ENCODE assay signal across 20 cellular contexts in the genomic region with DNA sequence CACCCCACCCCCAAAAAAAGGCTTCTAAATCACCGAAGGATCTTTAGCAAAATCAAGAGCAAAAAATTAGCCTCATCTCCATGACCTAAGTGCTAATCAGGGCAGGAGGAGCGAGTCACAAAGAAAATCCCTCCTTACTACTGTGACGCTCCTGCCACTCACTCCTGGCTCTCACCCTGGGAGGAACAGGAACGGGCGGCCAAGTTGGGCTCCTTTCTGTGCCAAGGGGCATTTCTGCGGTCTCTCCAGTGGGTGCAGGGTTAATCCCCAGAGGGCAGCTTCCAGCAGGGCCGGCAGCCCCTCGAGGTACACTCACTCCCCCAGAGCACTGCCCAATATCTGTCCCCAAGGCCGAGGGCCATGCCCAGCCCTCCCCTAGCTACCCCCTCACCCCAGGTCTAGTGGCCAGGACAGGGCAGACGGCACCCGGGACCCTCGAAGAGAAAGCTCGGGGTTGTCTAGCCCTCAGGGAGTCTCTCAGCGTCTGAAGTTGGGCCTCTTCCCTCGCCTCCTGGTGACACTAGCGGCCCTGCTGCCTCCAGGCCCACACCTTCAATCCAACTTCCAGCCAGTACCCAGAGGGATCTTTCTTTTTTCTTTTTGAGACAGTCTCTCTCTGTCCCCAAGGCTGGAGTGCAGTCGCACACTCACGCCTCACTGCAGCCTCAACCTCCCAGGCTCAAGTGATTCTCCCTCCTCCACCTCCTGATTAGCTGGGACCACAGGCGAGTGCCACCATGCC. TPM values are rescaled to one million over a fixed set of nuclear protein-coding genes. Genes with fewer than 3 reads are reported as not detected.
DNase-seq lines count a peak whose midpoint lies in the region; ATAC-seq, FAIRE-seq and TF ChIP-seq lines count a peak whose summit lies in the region.
"Had no signal": no experiment of that assay in that cellular context is flagged by ENCODE, and none has a peak within 500 bp of the region (broad histone marks: within the 10 kb centered on the region; RNA-seq: fewer than 3 reads in every experiment).

No MANE protein-coding gene starts in this region.

- no peak overlapping the region for H3K4me3 Mint-ChIP-seq in activated T-helper 2 cell treated with anti-CD3 and anti-CD28 coated beads, Interferon-gamma antibody, Interleukin-2, Interleukin-4, amounts not matched to agents 10 μg/mL and 5 μg/mL and 100 μg/mL, durations not matched to agents 14 hours and 24 hours and 36 hours (ENCODE audit: low read depth)
- H3K4me3 Mint-ChIP-seq: CD14-positive monocyte had no signal

- H3K4me1 ChIP-seq in PC-3 (ENCODE audit: insufficient read depth, low read length) (peaks cover 28% of the 10 kb centered on the region), small intestine (ENCODE audit: control insufficient read depth in 2 of 2, insufficient read depth in 1 of 2, low read depth in 1 of 2, low read length in 1 of 2) (no peaks in the 10 kb centered on the region)
- H3K4me1 ChIP-seq: Caco-2 had no signal

- no peak overlapping the region for H3K27ac Mint-ChIP-seq in activated T-helper 2 cell treated with anti-CD3 and anti-CD28 coated beads, Interferon-gamma antibody, Interleukin-2, Interleukin-4, amounts not matched to agents 10 μg/mL and 5 μg/mL and 100 μg/mL, durations not matched to agents 14 hours and 24 hours and 36 hours

- FAIRE-seq in small intestine (lab: Jason Lieb, UNC): no peak
- FAIRE-seq: RCC 7860 had no signal

- H3K4me3 ChIP-seq in PC-3 (ENCODE audit: low read length) (no peak overlapping the region), skeletal muscle cell (ENCODE audit: low read depth, low read length) (peak overlapping the region; percentile 33), small intestine (ENCODE audit: low read depth in 1 of 2, low read length in 2 of 2) (no peak overlapping the region)

- no peaks in the 10 kb centered on the region for H4K20me1 ChIP-seq in PC-3 (ENCODE audit: low read length)

- POLR2A ChIA-PET in PC-3 (lab: Charles Lee; ENCODE audit: unreplicated experiment): interaction anchor here (0.7 kb wide), 1 partner anchor 171 kb away, joined by 3 read pairs; no protein-coding TSS in a partner anchor

- no peaks in the 10 kb centered on the region for H3K36me3 ChIP-seq in PC-3 (ENCODE audit: low read depth, low read length)
- H3K36me3 ChIP-seq in small intestine (ENCODE audit: control insufficient read depth in 2 of 2, insufficient read depth in 2 of 2, low read length in 2 of 2): no peaks in the 10 kb centered on the region

- no peaks in the 10 kb centered on the region for H3K9me2 ChIP-seq in PC-3 (replicated peaks; ENCODE audit: low read length)

- H3K9me3 ChIP-seq in PC-3 (ENCODE audit: low read length) (no peaks in the 10 kb centered on the region), small intestine (ENCODE audit: control insufficient read depth, low read depth) (no peaks in the 10 kb centered on the region)
- H3K9me3 ChIP-seq: Caco-2 had no signal

- no peaks in the 10 kb centered on the region for H3K4me1 Mint-ChIP-seq in activated T-helper 2 cell treated with anti-CD3 and anti-CD28 coated beads, Interferon-gamma antibody, Interleukin-2, Interleukin-4, amounts not matched to agents 10 μg/mL and 5 μg/mL and 100 μg/mL, durations not matched to agents 14 hours and 24 hours and 36 hours (ENCODE audit: low read depth)
- H3K4me1 Mint-ChIP-seq: CD14-positive monocyte had no signal

- no peaks in the 10 kb centered on the region for H3K79me2 ChIP-seq in PC-3 (ENCODE audit: low read length)

- ATAC-seq in PC-3 (peak; percentile 31; the same call in 1 of the 2 replicates), Right ventricle myocardium superior (ENCODE audit: poor library complexity) (peak; percentile 89), HG03095 (IDR thresholded peaks at IDR 0.05; ENCODE audit: unreplicated experiment) (no peak), HG03159 (IDR thresholded peaks at IDR 0.05; ENCODE audit: unreplicated experiment) (no peak)

- no peaks in the 10 kb centered on the region for H3F3A ChIP-seq in PC-3 (ENCODE audit: low read length, unreplicated experiment)

- TF ChIP-seq CTCF in PC-3 (conservative IDR thresholded peaks at IDR 0.05; ENCODE audit: low read depth, low read length): no peak

- no peak overlapping the region for H3K27ac ChIP-seq in PC-3 (ENCODE audit: low read length)
- H3K27ac ChIP-seq in small intestine (ENCODE audit: low read depth in 1 of 2, low read length in 1 of 2): no peak overlapping the region

- no TSS peak for BruUV-seq in PC-3 (replicated peaks; lab: Mats Ljungman, UMichigan)

- no peak overlapping the region for H3K4me2 ChIP-seq in PC-3 (ENCODE audit: low read length)

- peak overlapping the region; percentile 21; the same call in 1 of the 2 replicates for H2AFZ ChIP-seq in PC-3 (ENCODE audit: low read length)

- 80 to 89% (median 86%) methylated on average over 19 of the region's 19 CpGs for WGBS in small intestine, 3 donors

- no peaks in the 10 kb centered on the region for H3K27me3 ChIP-seq in PC-3 (ENCODE audit: low read length)
- no peaks in the 10 kb centered on the region for H3K27me3 ChIP-seq in small intestine (ENCODE audit: control insufficient read depth in 2 of 2, insufficient read depth in 2 of 2, low read length in 2 of 2)

- H3K36me3 Mint-ChIP-seq in activated T-helper 2 cell treated with anti-CD3 and anti-CD28 coated beads, Interferon-gamma antibody, Interleukin-2, Interleukin-4, amounts not matched to agents 10 μg/mL and 5 μg/mL and 100 μg/mL, durations not matched to agents 14 hours and 24 hours and 36 hours (ENCODE audit: low read depth): no peaks in the 10 kb centered on the region
- H3K36me3 Mint-ChIP-seq: CD14-positive monocyte had no signal

- CTCF ChIA-PET in PC-3 (lab: Charles Lee): no interaction called here

- no peaks in the 10 kb centered on the region for H3K9me3 Mint-ChIP-seq in activated T-helper 2 cell treated with anti-CD3 and anti-CD28 coated beads, Interferon-gamma antibody, Interleukin-2, Interleukin-4, amounts not matched to agents 10 μg/mL and 5 μg/mL and 100 μg/mL, durations not matched to agents 14 hours and 24 hours and 36 hours

- DNase-seq in PC-3: peak; percentile 57
- DNase-seq in Right ventricle myocardium superior: no peak
- peak; percentile 87 for DNase-seq in myocyte (ENCODE audit: low read depth)
- no peak for DNase-seq in skeletal muscle cell (ENCODE audit: low read depth)
- DNase-seq in small intestine: no peak
- DNase-seq in activated T-helper 2 cell treated with anti-CD3 and anti-CD28 coated beads, Interferon-gamma antibody, Interleukin-2, Interleukin-4, amounts not matched to agents 10 μg/mL and 5 μg/mL and 100 μg/mL, durations not matched to agents 14 hours and 24 hours and 36 hours (ENCODE audit: low spot score): no peak
- DNase-seq: DMS53, H7, IMR-90, Kasumi-1, NCI-H1417, NCI-H1930, NCI-H2171 treated with DMSO at 0.1 percent for 48 hours had no signal

- intact Hi-C loops in PC-3 (cut with micrococcal nuclease): no loop called here
- intact Hi-C loops in Right ventricle myocardium superior (cut with DNase I): no loop called here
- intact Hi-C loops in activated T-helper 2 cell treated with anti-CD3 and anti-CD28 coated beads, Interferon-gamma antibody, Interleukin-2, Interleukin-4, amounts not matched to agents 10 μg/mL and 5 μg/mL and 100 μg/mL, durations not matched to agents 14 hours and 24 hours and 36 hours (cut with micrococcal nuclease): no loop called here

- no peak overlapping the region for H3K9ac ChIP-seq in PC-3 (ENCODE audit: low read length)

- H3K27me3 Mint-ChIP-seq in activated T-helper 2 cell treated with anti-CD3 and anti-CD28 coated beads, Interferon-gamma antibody, Interleukin-2, Interleukin-4, amounts not matched to agents 10 μg/mL and 5 μg/mL and 100 μg/mL, durations not matched to agents 14 hours and 24 hours and 36 hours (ENCODE audit: low read depth): no peaks in the 10 kb centered on the region

RNA-seq across cellular contexts. Expression of a gene that starts 0.7 kb away (rescaled TPM):
- total RNA-seq in PC-3 (2014; rRNA removed): not detected in 2 replicates
- total RNA-seq in Right ventricle myocardium superior: 27.5 TPM
- 90.5 and 133 TPM in 2 replicates for total RNA-seq in myocyte
- polyA plus RNA-seq in myocyte (2012): 114 TPM
- under 1 TPM in 1 of 3 donors, not detected in 2; 0.16 TPM for polyA plus RNA-seq in small intestine
- not detected in 2 replicates for total RNA-seq in activated T-helper 2 cell treated with anti-CD3 and anti-CD28 coated beads, Interferon-gamma antibody, Interleukin-2, Interleukin-4, amounts not matched to agents 10 μg/mL and 5 μg/mL and 100 μg/mL, durations not matched to agents 14 hours and 24 hours and 36 hours
- total RNA-seq: A673, Caco-2, H7, NCI-H460 had no signal
- polyA plus RNA-seq: CD14-positive monocyte had no signal

RNA-seq across cellular contexts. Expression of a gene that starts 35.1 kb away (rescaled TPM):
- total RNA-seq in PC-3 (2014; rRNA removed) (21.5 and 23.1 TPM in 2 replicates), Right ventricle myocardium superior (0.54 TPM), myocyte (4.7 and 5.1 TPM in 2 replicates)
- polyA plus RNA-seq in myocyte (2012): 15.0 TPM
- under 1 TPM in 2 of 3 donors, not detected in 1; 0.22 to 0.39 TPM for polyA plus RNA-seq in small intestine
- 0.90 and 1.5 TPM in 2 replicates for total RNA-seq in activated T-helper 2 cell treated with anti-CD3 and anti-CD28 coated beads, Interferon-gamma antibody, Interleukin-2, Interleukin-4, amounts not matched to agents 10 μg/mL and 5 μg/mL and 100 μg/mL, durations not matched to agents 14 hours and 24 hours and 36 hours

Comparison
In these comparisons a context has a peak if more than half of its experiments do, and no peak if none do; other contexts are left out.
1. ATAC-seq: peak in PC-3 (single experiment) and Right ventricle myocardium superior (single experiment); none in HG03095 (single experiment) and HG03159 (single experiment).
2. DNase-seq: peak in PC-3 (single experiment) and myocyte (single experiment); none in Right ventricle myocardium superior (single experiment), skeletal muscle cell (single experiment), small intestine (single experiment) and activated T-helper 2 cell treated with anti-CD3 and anti-CD28 coated beads, Interferon-gamma antibody, Interleukin-2, Interleukin-4, amounts not matched to agents 10 μg/mL and 5 μg/mL and 100 μg/mL, durations not matched to agents 14 hours and 24 hours and 36 hours (single experiment).
3. RNA of a gene that starts 0.7 kb away (total RNA-seq): 90.5 to 133 TPM in myocyte and 27.5 TPM in Right ventricle myocardium superior (single experiment); not detected in PC-3 and not detected in activated T-helper 2 cell treated with anti-CD3 and anti-CD28 coated beads, Interferon-gamma antibody, Interleukin-2, Interleukin-4, amounts not matched to agents 10 μg/mL and 5 μg/mL and 100 μg/mL, durations not matched to agents 14 hours and 24 hours and 36 hours; every median in the first group is over 10 times any median in the second.